In genomic region chr20:38343107-38343797, GRCh38 we compare ENCODE assay signal across 12 cellular contexts. TPM values are rescaled to one million over a fixed set of nuclear protein-coding genes. Genes with fewer than 3 reads are reported as not detected.
A peak's percentile ranks its signal among the peaks of the same experiment; 100 is the strongest.
DNase-seq lines count a peak whose midpoint lies in the region; ATAC-seq, FAIRE-seq and TF ChIP-seq lines count a peak whose summit lies in the region.
"Had no signal": no experiment of that assay in that cellular context is flagged by ENCODE, and none has a peak within 500 bp of the region (broad histone marks: within the 10 kb centered on the region; RNA-seq: fewer than 3 reads in every experiment).

No MANE protein-coding gene starts in this region.

- no peak overlapping the region for H3K4me3 ChIP-seq in left ventricle myocardium inferior
- no peak overlapping the region for H3K4me3 ChIP-seq in epithelial cell of esophagus (ENCODE audit: low read length)
- H3K4me3 ChIP-seq: gastrocnemius medialis had no signal

- peaks cover 3% of the 10 kb centered on the region for H3K9me3 ChIP-seq in left ventricle myocardium inferior (replicated peaks)
- H3K9me3 ChIP-seq: gastrocnemius medialis had no signal

- peaks cover 21% of the 10 kb centered on the region for H3K4me1 Mint-ChIP-seq in neural crest cell

- no peaks in the 10 kb centered on the region for H3K36me3 ChIP-seq in left ventricle myocardium inferior
- H3K36me3 ChIP-seq: gastrocnemius medialis had no signal

- peak overlapping the region; percentile 93 for H3K27ac Mint-ChIP-seq in neural crest cell (ENCODE audit: unreplicated experiment)
- H3K27ac Mint-ChIP-seq: HFFc6 had no signal

- H3K4me1 ChIP-seq in left ventricle myocardium inferior, result peaks cover 14% of the 10 kb centered on the region

- no peak for FAIRE-seq in RCC 7860 (lab: Jason Lieb, UNC)

- intact Hi-C loops in left ventricle myocardium superior (cut with micrococcal nuclease), result no loop called here
- intact Hi-C loops in left ventricle myocardium inferior (cut with micrococcal nuclease), result no loop called here

- peaks cover 5% of the 10 kb centered on the region for H3K27me3 ChIP-seq in left ventricle myocardium inferior (ENCODE audit: low read depth)
- H3K27me3 ChIP-seq: gastrocnemius medialis had no signal

- TF ChIP-seq CTCF in left ventricle myocardium inferior (IDR thresholded peaks at IDR 0.05; ENCODE audit: borderline replicate concordance), result no peak
- no peak for TF ChIP-seq CTCF in epithelial cell of esophagus (IDR thresholded peaks at IDR 0.05; ENCODE audit: insufficient read depth, low read depth, low read length, missing control alignments)
- TF ChIP-seq CTCF in neural crest cell (conservative IDR thresholded peaks at IDR 0.05), result no peak

- ATAC-seq in left ventricle myocardium superior (peak; percentile 21), HG03159 (IDR thresholded peaks at IDR 0.05; ENCODE audit: unreplicated experiment) (no peak)
- ATAC-seq: gastrocnemius medialis had no signal

- H3K27ac ChIP-seq in left ventricle myocardium inferior (replicated peaks), result no peak overlapping the region
- H3K27ac ChIP-seq: gastrocnemius medialis had no signal

- no peak overlapping the region for H3K4me3 Mint-ChIP-seq in neural crest cell
- H3K4me3 Mint-ChIP-seq: HFFc6 had no signal

- H3K9me3 Mint-ChIP-seq in neural crest cell, result no peaks in the 10 kb centered on the region

- DNase-seq in left ventricle myocardium superior (peak; percentile 44), left ventricle myocardium inferior (no peak), epithelial cell of esophagus (ENCODE audit: low read depth) (peak; percentile 11), neural crest cell (ENCODE audit: low read depth, low spot score) (no peak), NCI-H187 treated with DMSO at 0.1 percent for 48 hours (lab: John Stamatoyannopoulos, UW) (no peak), RCC 7860 (ENCODE audit: low spot score) (no peak), retina (no peak)
- DNase-seq: gastrocnemius medialis; HFFc6; NCI-H1105; stimulated activated naive CD4-positive, alpha-beta T cell had no signal

- H3K36me3 Mint-ChIP-seq in neural crest cell (ENCODE audit: low read depth), result no peaks in the 10 kb centered on the region

- no peaks in the 10 kb centered on the region for H3K27me3 Mint-ChIP-seq in neural crest cell (ENCODE audit: low read depth)

RNA-seq across cellular contexts. Expression of gene LBP, which starts 3.0 kb away (rescaled TPM):
- total RNA-seq in left ventricle myocardium superior (0.25 TPM), left ventricle myocardium inferior (0.19 TPM), neural crest cell (not detected in 2 replicates)
- total RNA-seq: HFFc6 had no signal

RNA-seq across cellular contexts. Expression of gene BPI, which starts 39.3 kb away (rescaled TPM):
- total RNA-seq in left ventricle myocardium superior (not detected), left ventricle myocardium inferior (not detected), neural crest cell (not detected in 2 replicates)
- total RNA-seq: gastrocnemius medialis, HFFc6 had no signal

Comparison
In these comparisons a context has a peak if more than half of its experiments do, and no peak if none do; other contexts are left out.
1. DNase-seq: peak in left ventricle myocardium superior (single experiment) and epithelial cell of esophagus (single experiment); none in left ventricle myocardium inferior (single experiment), neural crest cell (single experiment), NCI-H187 treated with DMSO at 0.1 percent for 48 hours (single experiment), RCC 7860 (single experiment) and retina (single experiment).